Comparison of ENCODE assay signal across 8 cellular contexts in the genomic region with DNA sequence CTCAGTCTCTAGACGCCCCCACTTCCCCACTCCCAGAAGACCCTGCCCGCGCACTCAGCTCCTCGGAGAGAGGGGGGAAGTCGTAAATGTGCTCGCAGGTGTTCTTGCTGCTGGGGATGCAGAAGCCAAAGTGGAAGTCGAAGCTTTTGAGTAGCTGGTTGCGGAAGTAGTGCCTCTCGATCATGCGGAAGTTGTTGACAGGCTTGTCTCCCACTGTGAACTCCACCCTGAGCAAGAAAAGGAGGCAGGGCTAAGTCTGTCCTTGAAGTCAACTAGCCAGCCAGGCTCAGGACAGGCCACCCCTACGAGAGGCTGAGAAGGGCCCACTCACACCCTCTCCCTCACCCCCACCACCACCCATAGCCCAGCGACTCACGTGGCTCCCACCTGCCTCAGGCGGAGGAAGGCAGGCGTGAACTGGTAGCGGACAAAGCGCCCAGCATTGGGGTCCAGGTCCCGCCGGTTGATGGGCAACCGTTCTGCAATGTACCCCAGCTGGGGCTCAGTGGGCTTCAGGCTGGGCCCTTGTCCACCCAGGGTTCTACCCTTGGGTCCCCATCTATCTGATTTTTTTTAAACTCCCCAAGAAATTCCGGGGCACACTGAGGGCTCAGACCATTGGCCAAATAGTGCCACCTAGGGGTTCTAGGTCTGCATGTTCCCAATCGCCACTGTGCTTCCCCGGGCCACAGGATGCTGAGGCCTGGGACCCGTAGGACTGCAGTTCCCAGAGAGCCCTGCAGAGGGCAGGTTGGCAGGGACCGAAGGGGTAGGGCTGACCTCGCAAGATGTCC. TPM values are rescaled to one million over a fixed set of nuclear protein-coding genes. Genes with fewer than 3 reads are reported as not detected.
DNase-seq lines count a peak whose midpoint lies in the region; ATAC-seq and TF ChIP-seq lines count a peak whose summit lies in the region.

No MANE protein-coding gene starts in this region.

- no peaks in the 10 kb centered on the region for H3K9me3 Mint-ChIP-seq in activated naive CD8-positive, alpha-beta T cell (ENCODE audit: low read depth)
- H3K9me3 Mint-ChIP-seq in progenitor cell of endocrine pancreas (ENCODE audit: low read depth): no peaks in the 10 kb centered on the region

- TF ChIP-seq CTCF in progenitor cell of endocrine pancreas (IDR thresholded peaks at IDR 0.05; ENCODE audit: unreplicated experiment): peak; percentile 81

- peak overlapping the region; percentile 32 for H3K4me3 Mint-ChIP-seq in activated naive CD8-positive, alpha-beta T cell
- H3K4me3 Mint-ChIP-seq in progenitor cell of endocrine pancreas (ENCODE audit: low read depth): no peak overlapping the region

- H3K4me1 Mint-ChIP-seq in activated naive CD8-positive, alpha-beta T cell (ENCODE audit: low read depth): peaks cover 44% of the 10 kb centered on the region
- peaks cover 11% of the 10 kb centered on the region for H3K4me1 Mint-ChIP-seq in progenitor cell of endocrine pancreas (ENCODE audit: low read depth)

- peak; percentile 44 for DNase-seq in activated gamma-delta T cell treated with Interleukin-2 at 50 U/mL for 16 hours
- DNase-seq in activated gamma-delta T cell (lab: John Stamatoyannopoulos, UW): no peak
- peak in 73 of 76 experiments; percentile 17 to 85 (median 70) for DNase-seq in HUDEP-2 (lab: John Stamatoyannopoulos, UW; ENCODE audit: unreplicated experiment in 76 of 76)
- peak; percentile 37 for DNase-seq in SKM-1 (lab: John Stamatoyannopoulos, UW; ENCODE audit: unreplicated experiment)
- DNase-seq in Right ventricle myocardium superior: peak; percentile 83
- DNase-seq in progenitor cell of endocrine pancreas (ENCODE audit: low spot score, unreplicated experiment): peak; percentile 59

- peak; percentile 64 for ATAC-seq in Right ventricle myocardium superior (ENCODE audit: poor library complexity)
- no peak for ATAC-seq in GM21367 (IDR thresholded peaks at IDR 0.05; ENCODE audit: unreplicated experiment)

- no peaks in the 10 kb centered on the region for H3K27me3 Mint-ChIP-seq in activated naive CD8-positive, alpha-beta T cell
- H3K27me3 Mint-ChIP-seq in progenitor cell of endocrine pancreas: no peaks in the 10 kb centered on the region

- intact Hi-C loops in Right ventricle myocardium superior (cut with DNase I): loop anchor here (5.0 kb wide), 1 partner anchor 64 kb away; a partner anchor contains a TSS

- no peaks in the 10 kb centered on the region for H3K36me3 Mint-ChIP-seq in activated naive CD8-positive, alpha-beta T cell
- H3K36me3 Mint-ChIP-seq in progenitor cell of endocrine pancreas (ENCODE audit: insufficient read depth): peaks cover 1% of the 10 kb centered on the region

- H3K27ac Mint-ChIP-seq in activated naive CD8-positive, alpha-beta T cell: peak overlapping the region; percentile 73
- no peak overlapping the region for H3K27ac Mint-ChIP-seq in progenitor cell of endocrine pancreas

RNA-seq across cellular contexts. Expression of a gene that starts 4.6 kb away (rescaled TPM):
- total RNA-seq in Right ventricle myocardium superior (22.6 TPM), progenitor cell of endocrine pancreas (41.3 and 46.7 TPM in 2 replicates)

RNA-seq across cellular contexts. Expression of a gene that starts 23.5 kb away (rescaled TPM):
- total RNA-seq in Right ventricle myocardium superior (33.4 TPM), progenitor cell of endocrine pancreas (65.0 and 68.2 TPM in 2 replicates)

RNA-seq across cellular contexts. Expression of a gene that starts 28.9 kb away (rescaled TPM):
- 353 TPM for total RNA-seq in Right ventricle myocardium superior
- 4.8 and 5.6 TPM in 2 replicates for total RNA-seq in progenitor cell of endocrine pancreas

RNA-seq across cellular contexts. Expression of a gene that starts 41.7 kb away (rescaled TPM):
- total RNA-seq in Right ventricle myocardium superior (not detected), progenitor cell of endocrine pancreas (0.07 TPM in 1 of 2 replicates, not detected in the other)

RNA-seq across cellular contexts. Expression of a gene that starts 51.0 kb away (rescaled TPM):
- total RNA-seq in Right ventricle myocardium superior (1.1 TPM), progenitor cell of endocrine pancreas (69.4 and 77.8 TPM in 2 replicates)

Comparison
In these comparisons a context has a peak if more than half of its experiments do, and no peak if none do; other contexts are left out.
1. RNA of a gene that starts 28.9 kb away (total RNA-seq): 353 TPM in Right ventricle myocardium superior (single experiment); 4.8 to 5.6 TPM in progenitor cell of endocrine pancreas; every median in the first group is over 10 times any median in the second.